ENCODE assay signal across 9 cellular contexts in the genomic region with DNA sequence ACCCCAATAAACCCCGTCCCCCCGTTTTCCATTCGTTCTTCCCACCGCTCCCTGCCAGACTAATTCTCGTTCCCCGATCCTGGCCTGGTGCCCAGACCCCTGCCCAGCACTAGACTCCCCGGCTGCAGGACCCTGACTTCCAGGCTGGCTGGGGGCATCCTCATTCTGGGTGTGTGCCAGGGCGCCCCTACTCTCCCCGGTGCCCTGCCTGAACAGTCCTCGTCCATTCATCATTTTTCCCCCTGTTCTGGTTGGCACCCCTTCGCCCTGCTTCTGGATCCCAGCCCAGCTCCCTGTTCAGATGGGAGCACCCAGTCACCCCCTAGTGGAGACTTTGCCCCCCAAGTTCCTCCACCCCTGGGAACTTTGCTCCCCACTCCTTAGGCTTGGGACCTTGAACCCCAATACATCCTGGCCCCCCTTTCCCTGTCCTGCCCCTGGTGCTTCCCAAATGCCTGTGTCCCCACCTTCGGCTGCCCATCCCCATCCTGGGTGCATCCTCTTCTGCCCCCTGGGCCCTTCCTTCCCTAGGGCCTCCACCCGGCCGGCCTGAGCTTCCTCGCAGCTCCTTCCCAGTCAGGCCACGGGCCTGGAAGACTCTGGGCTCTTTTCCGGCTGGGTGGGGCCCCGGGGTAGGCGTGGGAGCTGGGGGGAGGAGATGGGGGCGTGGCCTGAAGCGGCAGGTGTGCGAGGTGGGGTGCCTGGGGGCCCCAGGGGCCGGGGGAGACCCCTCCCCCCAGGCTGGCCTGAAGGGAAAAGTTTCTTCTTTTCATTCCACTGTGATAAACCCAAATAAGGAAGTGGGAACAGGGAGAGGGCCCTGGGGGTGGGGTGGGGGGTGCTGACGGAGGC. TPM values are rescaled to one million over a fixed set of nuclear protein-coding genes. Genes with fewer than 3 reads are reported as not detected.
DNase-seq lines count a peak whose midpoint lies in the region; ATAC-seq, FAIRE-seq and TF ChIP-seq lines count a peak whose summit lies in the region.
"Had no signal": no experiment of that assay in that cellular context is flagged by ENCODE, and none has a peak within 500 bp of the region (broad histone marks: within the 10 kb centered on the region; RNA-seq: fewer than 3 reads in every experiment).

No MANE protein-coding gene starts in this region.

- H3K9me3 Mint-ChIP-seq in stimulated activated naive CD8-positive, alpha-beta T cell treated with anti-CD3 and anti-CD28 coated beads, Interleukin-15, amount 100 ng/mL, for 72 hours: no peaks in the 10 kb centered on the region

- peak; percentile 45 for DNase-seq in DMS79 treated with DMSO at 0.1 percent for 48 hours (lab: John Stamatoyannopoulos, UW)
- DNase-seq in DMS79 (lab: John Stamatoyannopoulos, UW): no peak
- DNase-seq in MV-4-11 (lab: John Stamatoyannopoulos, UW): peak; percentile 11
- DNase-seq in GM12878 (ENCODE audit: low read depth, low spot score): no peak
- peak; percentile 29 for DNase-seq in iris pigment epithelial cell (ENCODE audit: low read depth)
- DNase-seq in stimulated activated naive CD8-positive, alpha-beta T cell treated with anti-CD3 and anti-CD28 coated beads, Interleukin-15, amount 100 ng/mL, for 72 hours: no peak
- DNase-seq in stimulated activated CD4-positive, alpha-beta T cell treated with anti-CD3 and anti-CD28 coated beads, Interleukin-4, amount 100 ng/mL, for 4 hours: no peak
- no peak for DNase-seq in AML-193 (lab: John Stamatoyannopoulos, UW)

- no peak for TF ChIP-seq RAD21 in GM12878 (IDR thresholded peaks at IDR 0.05; ENCODE audit: insufficient read depth, low read depth, low read length)

- no TSS peak for BruUV-seq in GM12878 (replicated peaks; lab: Mats Ljungman, UMichigan)

- H3K27ac Mint-ChIP-seq in stimulated activated naive CD8-positive, alpha-beta T cell treated with anti-CD3 and anti-CD28 coated beads, Interleukin-15, amount 100 ng/mL, for 72 hours: peak overlapping the region; percentile 75 to 89

- H3K27me3 Mint-ChIP-seq in stimulated activated naive CD8-positive, alpha-beta T cell treated with anti-CD3 and anti-CD28 coated beads, Interleukin-15, amount 100 ng/mL, for 72 hours: no peaks in the 10 kb centered on the region

- intact Hi-C loops in GM12878 (cut with micrococcal nuclease; ENCODE audit: unreplicated experiment): loop anchor here (2.0 kb wide), 2 partner anchors 17 to 49 kb away; a partner anchor contains a TSS

- SMC1A ChIA-PET in GM12878 (lab: Charles Lee; ENCODE audit: uncharacterized antibody, unreplicated experiment): interaction anchor here (1.7 kb wide), 1 partner anchor 47 kb away, joined by 15 read pairs; a partner anchor contains a TSS

- RAD21 ChIA-PET in GM12878 (lab: Charles Lee; ENCODE audit: unreplicated experiment): interaction anchor here (0.6 to 3.1 kb wide), 9 partner anchors 8 to 66 kb away, joined by 3 to 30 read pairs (median 4); a partner anchor contains a TSS

- H3K9ac ChIP-seq in GM12878 (ENCODE audit: control insufficient read depth, insufficient read depth, low read length): peak overlapping the region; percentile 82

- POLR2A ChIA-PET in GM12878 (lab: Charles Lee): interaction anchor here (0.6 to 2.0 kb wide), 6 partner anchors 11 to 53 kb away, joined by 3 to 12 read pairs (median 6); a partner anchor contains a TSS

- peak overlapping the region; percentile 66 for H3K4me3 ChIP-seq in GM12878

- no peaks in the 10 kb centered on the region for H4K20me1 ChIP-seq in GM12878 (ENCODE audit: control insufficient read depth, insufficient read depth)

- in situ Hi-C loops in GM12878 (cut with MboI): no loop called here

- peaks cover 55% of the 10 kb centered on the region for H3K4me1 Mint-ChIP-seq in stimulated activated naive CD8-positive, alpha-beta T cell treated with anti-CD3 and anti-CD28 coated beads, Interleukin-15, amount 100 ng/mL, for 72 hours

- H3K4me2 ChIP-seq in GM12878 (ENCODE audit: control insufficient read depth, insufficient read depth): peak overlapping the region; percentile 100

- no peak for TF ChIP-seq POLR2A in GM12878 (IDR thresholded peaks at IDR 0.05; ENCODE audit: low read depth, low read length)

- H2AFZ ChIP-seq in GM12878 (ENCODE audit: control insufficient read depth, low read depth, low read length): peak overlapping the region; percentile 65

- peak; percentile 35 to 54 (median 36); a peak in 4 of 6 replicates for TF ChIP-seq CTCF in GM12878 (IDR thresholded peaks at IDR 0.05 in 2 of 3, conservative IDR thresholded peaks at IDR 0.05 in 1 of 3; ENCODE audit: control insufficient read depth in 2 of 3, extremely low read depth in 1 of 3, insufficient read depth in 1 of 3, low read depth in 3 of 3, low read length in 3 of 3)

- no peaks in the 10 kb centered on the region; a peak in 2 of 4 replicates for H3K36me3 ChIP-seq in GM12878 (ENCODE audit: control insufficient read depth in 2 of 2, insufficient read depth in 2 of 2, low read length in 1 of 2)

- peak; percentile 21 for ATAC-seq in GM12878
- ATAC-seq in stimulated activated naive CD8-positive, alpha-beta T cell treated with anti-CD3 and anti-CD28 coated beads, Interleukin-15, amount 100 ng/mL, for 72 hours: peak; percentile 8

- H3K27me3 ChIP-seq in GM12878 (replicated peaks in 1 of 2; ENCODE audit: control insufficient read depth in 2 of 2, insufficient read depth in 2 of 2, low read length in 1 of 2): no peaks in the 10 kb centered on the region

- H3K9me3 ChIP-seq in GM12878 (replicated peaks; ENCODE audit: control insufficient read depth, insufficient read depth, low read length): no peaks in the 10 kb centered on the region

- peaks cover 6% of the 10 kb centered on the region for H3K4me1 ChIP-seq in GM12878 (ENCODE audit: control insufficient read depth, insufficient read depth, low read length)

- 1% methylated on average over 21 of the region's 24 CpGs for WGBS in GM12878 (ENCODE audit: insufficient coverage, insufficient replicate concordance, low lambda C conversion rate, missing lambda C conversion rate)

- no peak for FAIRE-seq in GM12878 (lab: Jason Lieb, UNC)
- FAIRE-seq: A204.1 had no signal

- no peak for TF ChIP-seq EP300 in GM12878 (IDR thresholded peaks at IDR 0.05; ENCODE audit: borderline replicate concordance in 1 of 2, control insufficient read depth in 1 of 2, low read depth in 2 of 2, low read length in 2 of 2)

- peak overlapping the region; percentile 93 to 96 for H3K4me3 Mint-ChIP-seq in stimulated activated naive CD8-positive, alpha-beta T cell treated with anti-CD3 and anti-CD28 coated beads, Interleukin-15, amount 100 ng/mL, for 72 hours

- no peak overlapping the region for H3K27ac ChIP-seq in GM12878 (ENCODE audit: control insufficient read depth, insufficient read depth)

- CTCF ChIA-PET in GM12878 (lab: Yijun Ruan, JAX): interaction anchor here (0.6 to 4.8 kb wide), 12 partner anchors 8 to 89 kb away, joined by 3 to 64 read pairs (median 6); a partner anchor contains a TSS

- no peaks in the 10 kb centered on the region; the same call in 1 of the 2 replicates for H3K79me2 ChIP-seq in GM12878 (ENCODE audit: control insufficient read depth, insufficient read depth, low read length)

RNA-seq across cellular contexts. Expression of a gene that starts 0.9 kb away (rescaled TPM):
- 9.4 and 10.2 TPM in 2 replicates for total RNA-seq in GM12878 (2013; cell fraction: nucleolus; rRNA removed)
- total RNA-seq in GM12878 (2014; rRNA removed) (7.5 and 7.7 TPM in 2 replicates), GM12878 (2014; rRNA removed; fragmentation: Illumina TruSeq; extraction: Trizol) (2.8 and 3.3 TPM in 2 replicates), GM12878 (2021) (7.8 and 10.3 TPM in 2 replicates)
- polyA plus RNA-seq in GM12878 (2011; ENCODE audit: low read depth): 1.5 TPM
- polyA plus RNA-seq in GM12878 (2011; rRNA removed) (2.0 and 3.2 TPM in 2 replicates), GM12878 (2014; fragmentation: Illumina TruSeq; extraction: Trizol) (1.1 and 3.6 TPM in 2 replicates), GM12878 (2014; fragmentation: Nextera tagmentation; extraction: Ambion mirVana) (under 1 TPM; 0.03 to 0.18 TPM), GM12878 (2014; rRNA removed) (7.3 and 7.6 TPM in 2 replicates), GM12878 (2016; fragmentation: Nextera tagmentation; extraction: Ambion mirVana) (1 to 10 TPM; 1.4 TPM)
- polyA plus RNA-seq in GM12878 (2011; cell fraction: cytosol; rRNA removed): 3.8 and 4.1 TPM in 2 replicates
- 24.2 and 27.6 TPM in 2 replicates for polyA plus RNA-seq in GM12878 (2011; cell fraction: nucleus; rRNA removed)
- polyA plus RNA-seq in GM12878 (2012): 5.1 and 5.5 TPM in 2 replicates
- 4.1 and 5.0 TPM in 2 replicates for polyA minus RNA-seq in GM12878 (2011; rRNA and poly(A)+ RNA removed)
- polyA minus RNA-seq in GM12878 (2011; cell fraction: cytosol; rRNA and poly(A)+ RNA removed): 4.0 and 4.8 TPM in 2 replicates
- 7.3 and 9.2 TPM in 2 replicates for polyA minus RNA-seq in GM12878 (2011; cell fraction: nucleus; rRNA and poly(A)+ RNA removed)

RNA-seq across cellular contexts. Expression of a gene that starts 5.5 kb away (rescaled TPM):
- total RNA-seq in GM12878 (2013; cell fraction: nucleolus; rRNA removed): 10.7 and 13.0 TPM in 2 replicates
- total RNA-seq in GM12878 (2014; rRNA removed) (219 and 251 TPM in 2 replicates), GM12878 (2014; rRNA removed; fragmentation: Illumina TruSeq; extraction: Trizol) (170 and 195 TPM in 2 replicates), GM12878 (2021) (264 and 283 TPM in 2 replicates)
- 46.9 TPM for polyA plus RNA-seq in GM12878 (2011; ENCODE audit: low read depth)
- polyA plus RNA-seq in GM12878 (2011; rRNA removed) (75.7 and 138 TPM in 2 replicates), GM12878 (2014; fragmentation: Illumina TruSeq; extraction: Trizol) (42.7 and 109 TPM in 2 replicates), GM12878 (2014; fragmentation: Nextera tagmentation; extraction: Ambion mirVana) (10 to 100 TPM in 1 of 2 experiments, 1 to 10 TPM in 1; 8.4 to 27.7 TPM), GM12878 (2014; rRNA removed) (222 and 270 TPM in 2 replicates), GM12878 (2016; fragmentation: Nextera tagmentation; extraction: Ambion mirVana) (10 to 100 TPM; 59.7 to 84.0 TPM)
- polyA plus RNA-seq in GM12878 (2011; cell fraction: cytosol; rRNA removed): 154 and 216 TPM in 2 replicates
- 118 and 123 TPM in 2 replicates for polyA plus RNA-seq in GM12878 (2011; cell fraction: nucleus; rRNA removed)
- polyA plus RNA-seq in GM12878 (2012): 119 TPM in 2 replicates
- 29.3 and 51.8 TPM in 2 replicates for polyA minus RNA-seq in GM12878 (2011; rRNA and poly(A)+ RNA removed)
- 30.6 and 32.9 TPM in 2 replicates for polyA minus RNA-seq in GM12878 (2011; cell fraction: cytosol; rRNA and poly(A)+ RNA removed)
- 12.5 and 20.9 TPM in 2 replicates for polyA minus RNA-seq in GM12878 (2011; cell fraction: nucleus; rRNA and poly(A)+ RNA removed)

RNA-seq across cellular contexts. Expression of a gene that starts 11.3 kb away (rescaled TPM):
- 9.4 and 12.1 TPM in 2 replicates for total RNA-seq in GM12878 (2013; cell fraction: nucleolus; rRNA removed)
- 47.8 and 62.4 TPM in 2 replicates for total RNA-seq in GM12878 (2014; rRNA removed)
- 39.1 and 41.5 TPM in 2 replicates for total RNA-seq in GM12878 (2014; rRNA removed; fragmentation: Illumina TruSeq; extraction: Trizol)
- total RNA-seq in GM12878 (2021): 31.6 and 37.1 TPM in 2 replicates
- polyA plus RNA-seq in GM12878 (2011; ENCODE audit: low read depth): 29.1 TPM
- polyA plus RNA-seq in GM12878 (2011; rRNA removed): 10.7 and 25.5 TPM in 2 replicates
- 39.3 and 59.8 TPM in 2 replicates for polyA plus RNA-seq in GM12878 (2011; cell fraction: cytosol; rRNA removed)
- polyA plus RNA-seq in GM12878 (2011; cell fraction: nucleus; rRNA removed): 31.1 and 39.6 TPM in 2 replicates
- 61.8 and 77.4 TPM in 2 replicates for polyA plus RNA-seq in GM12878 (2012)
- polyA plus RNA-seq in GM12878 (2014; fragmentation: Illumina TruSeq; extraction: Trizol): 7.5 and 37.5 TPM in 2 replicates
- polyA plus RNA-seq in GM12878 (2014; fragmentation: Nextera tagmentation; extraction: Ambion mirVana): 10 to 100 TPM in 1 of 2 experiments, 1 to 10 TPM in 1; 1.8 to 26.8 TPM
- 58.6 and 61.9 TPM in 2 replicates for polyA plus RNA-seq in GM12878 (2014; rRNA removed)
- 10 to 100 TPM; 95.0 to 99.7 TPM for polyA plus RNA-seq in GM12878 (2016; fragmentation: Nextera tagmentation; extraction: Ambion mirVana)
- 10.7 and 22.3 TPM in 2 replicates for polyA minus RNA-seq in GM12878 (2011; rRNA and poly(A)+ RNA removed)
- 14.9 and 15.4 TPM in 2 replicates for polyA minus RNA-seq in GM12878 (2011; cell fraction: cytosol; rRNA and poly(A)+ RNA removed)
- polyA minus RNA-seq in GM12878 (2011; cell fraction: nucleus; rRNA and poly(A)+ RNA removed): 4.2 and 8.3 TPM in 2 replicates

RNA-seq across cellular contexts. Expression of a gene that starts 17.8 kb away (rescaled TPM):
- 8.3 and 9.7 TPM in 2 replicates for total RNA-seq in GM12878 (2013; cell fraction: nucleolus; rRNA removed)
- total RNA-seq in GM12878 (2014; rRNA removed): 23.3 and 25.4 TPM in 2 replicates
- total RNA-seq in GM12878 (2014; rRNA removed; fragmentation: Illumina TruSeq; extraction: Trizol): 16.3 and 17.5 TPM in 2 replicates
- total RNA-seq in GM12878 (2021): 75.8 and 81.7 TPM in 2 replicates
- polyA plus RNA-seq in GM12878 (2011; ENCODE audit: low read depth): 81.9 TPM
- polyA plus RNA-seq in GM12878 (2011; rRNA removed): 8.4 and 11.1 TPM in 2 replicates
- 15.2 and 15.4 TPM in 2 replicates for polyA plus RNA-seq in GM12878 (2011; cell fraction: cytosol; rRNA removed)
- 19.2 and 22.3 TPM in 2 replicates for polyA plus RNA-seq in GM12878 (2011; cell fraction: nucleus; rRNA removed)
- polyA plus RNA-seq in GM12878 (2012): 116 and 119 TPM in 2 replicates
- 17.0 and 24.2 TPM in 2 replicates for polyA plus RNA-seq in GM12878 (2014; fragmentation: Illumina TruSeq; extraction: Trizol)
- 10 to 100 TPM in 1 of 2 experiments, 1 to 10 TPM in 1; 7.0 to 28.1 TPM for polyA plus RNA-seq in GM12878 (2014; fragmentation: Nextera tagmentation; extraction: Ambion mirVana)
- polyA plus RNA-seq in GM12878 (2014; rRNA removed): 32.8 and 46.0 TPM in 2 replicates
- polyA plus RNA-seq in GM12878 (2016; fragmentation: Nextera tagmentation; extraction: Ambion mirVana): 10 to 100 TPM; 12.4 to 12.7 TPM
- 5.7 and 7.5 TPM in 2 replicates for polyA minus RNA-seq in GM12878 (2011; rRNA and poly(A)+ RNA removed)
- 8.7 and 13.7 TPM in 2 replicates for polyA minus RNA-seq in GM12878 (2011; cell fraction: cytosol; rRNA and poly(A)+ RNA removed)
- 3.7 and 3.8 TPM in 2 replicates for polyA minus RNA-seq in GM12878 (2011; cell fraction: nucleus; rRNA and poly(A)+ RNA removed)

RNA-seq across cellular contexts. Expression of a gene that starts 21.9 kb away (rescaled TPM):
- 16.4 and 16.5 TPM in 2 replicates for total RNA-seq in GM12878 (2013; cell fraction: nucleolus; rRNA removed)
- total RNA-seq in GM12878 (2014; rRNA removed): 19.8 and 26.1 TPM in 2 replicates
- total RNA-seq in GM12878 (2014; rRNA removed; fragmentation: Illumina TruSeq; extraction: Trizol): 19.3 and 22.5 TPM in 2 replicates
- 33.7 and 36.4 TPM in 2 replicates for total RNA-seq in GM12878 (2021)
- polyA plus RNA-seq in GM12878 (2011; ENCODE audit: low read depth): 16.0 TPM
- polyA plus RNA-seq in GM12878 (2011; rRNA removed): 22.4 and 33.9 TPM in 2 replicates
- 25.4 and 48.0 TPM in 2 replicates for polyA plus RNA-seq in GM12878 (2011; cell fraction: cytosol; rRNA removed)
- polyA plus RNA-seq in GM12878 (2011; cell fraction: nucleus; rRNA removed): 273 and 301 TPM in 2 replicates
- 47.6 and 50.2 TPM in 2 replicates for polyA plus RNA-seq in GM12878 (2012)
- polyA plus RNA-seq in GM12878 (2014; fragmentation: Illumina TruSeq; extraction: Trizol): 12.0 and 27.8 TPM in 2 replicates
- polyA plus RNA-seq in GM12878 (2014; fragmentation: Nextera tagmentation; extraction: Ambion mirVana): 1 to 10 TPM; 3.7 to 9.7 TPM
- 64.9 and 70.6 TPM in 2 replicates for polyA plus RNA-seq in GM12878 (2014; rRNA removed)
- polyA plus RNA-seq in GM12878 (2016; fragmentation: Nextera tagmentation; extraction: Ambion mirVana): 10 to 100 TPM; 32.4 to 35.0 TPM
- 9.1 and 19.6 TPM in 2 replicates for polyA minus RNA-seq in GM12878 (2011; rRNA and poly(A)+ RNA removed)
- polyA minus RNA-seq in GM12878 (2011; cell fraction: cytosol; rRNA and poly(A)+ RNA removed): 8.3 and 11.1 TPM in 2 replicates
- 16.4 and 23.9 TPM in 2 replicates for polyA minus RNA-seq in GM12878 (2011; cell fraction: nucleus; rRNA and poly(A)+ RNA removed)

Comparison
In these comparisons a context has a peak if more than half of its experiments do, and no peak if none do; other contexts are left out.
1. DNase-seq: peak in DMS79 treated with DMSO at 0.1 percent for 48 hours (single experiment), MV-4-11 (single experiment) and iris pigment epithelial cell (single experiment); none in DMS79 (single experiment), GM12878 (single experiment), stimulated activated naive CD8-positive, alpha-beta T cell treated with anti-CD3 and anti-CD28 coated beads, Interleukin-15, amount 100 ng/mL, for 72 hours (0 of 2), stimulated activated CD4-positive, alpha-beta T cell treated with anti-CD3 and anti-CD28 coated beads, Interleukin-4, amount 100 ng/mL, for 4 hours (0 of 2) and AML-193 (0 of 2).